Comparison of ENCODE assay signal across 8 cellular contexts in the genomic region with DNA sequence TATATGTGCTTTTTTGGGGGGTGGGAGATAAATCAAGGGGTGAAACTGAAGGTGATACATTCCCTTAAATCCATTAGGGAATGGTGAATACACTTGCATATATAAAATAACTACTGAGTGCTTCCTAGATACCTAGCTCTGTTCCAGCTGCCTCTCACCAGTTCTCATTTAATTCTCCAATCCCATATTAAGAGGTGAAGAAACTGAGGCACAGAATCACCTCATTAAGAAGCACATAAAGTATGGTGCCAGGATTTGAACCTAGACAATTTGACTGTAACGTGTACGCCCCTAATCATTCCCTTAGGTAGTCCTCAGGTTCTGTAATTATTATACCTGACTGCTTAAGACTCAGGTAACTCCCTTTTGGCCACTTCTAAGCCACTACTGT. TPM values are rescaled to one million over a fixed set of nuclear protein-coding genes. Genes with fewer than 3 reads are reported as not detected.
A peak's percentile ranks its signal among the peaks of the same experiment; 100 is the strongest.
DNase-seq lines count a peak whose midpoint lies in the region; ATAC-seq and TF ChIP-seq lines count a peak whose summit lies in the region.

No MANE protein-coding gene starts in this region.

- POLR2A ChIA-PET in activated CD8-positive, alpha-beta T cell treated with anti-CD3 and anti-CD28 coated beads, Interleukin-2, amount 10 ng/mL, durations not matched to agents 7 days and 5 days (lab: Charles Lee): interaction anchor here (1.1 to 3.0 kb wide), 12 partner anchors 11 to 233 kb away, joined by 3 to 17 read pairs (median 8); partner anchors contain the start of genes CFAP43, GSTO1 and SLK

- peaks cover 16% of the 10 kb centered on the region for H3K27me3 Mint-ChIP-seq in activated CD8-positive, alpha-beta T cell treated with anti-CD3 and anti-CD28 coated beads, Interleukin-2, amount 10 ng/mL, durations not matched to agents 7 days and 5 days (ENCODE audit: low read depth)
- no peaks in the 10 kb centered on the region for H3K27me3 Mint-ChIP-seq in stimulated activated memory B cell treated with anti-CD40 and anti-IgM and Interleukin-4, amounts not matched to agents 10 μg/mL and 1 μg/mL and 100 μg/mL, for 72 hours

- H3K4me1 ChIP-seq in iPS-18a (ENCODE audit: control insufficient read depth, low read depth, low read length): peaks cover 11% of the 10 kb centered on the region

- no peaks in the 10 kb centered on the region for H3K27me3 ChIP-seq in HL-60 (ENCODE audit: insufficient read depth, poor library complexity, severe bottlenecking)
- H3K27me3 ChIP-seq in iPS-18a (ENCODE audit: control insufficient read depth, insufficient read depth, low read length): no peaks in the 10 kb centered on the region

- DNase-seq in HL-60 (ENCODE audit: low read depth in 1 of 2, low spot score in 1 of 2) (no peak), cortex of kidney (lab: John Stamatoyannopoulos, UW) (no peak), NCI-H2227 (lab: John Stamatoyannopoulos, UW; ENCODE audit: unreplicated experiment) (no peak)
- no peak for DNase-seq in activated CD8-positive, alpha-beta T cell treated with anti-CD3 and anti-CD28 coated beads, Interleukin-2, amount 10 ng/mL, durations not matched to agents 7 days and 5 days

- no peaks in the 10 kb centered on the region for H3K9me3 ChIP-seq in iPS-18a (ENCODE audit: control insufficient read depth, low read depth, low read length)

- ATAC-seq in activated CD8-positive, alpha-beta T cell treated with anti-CD3 and anti-CD28 coated beads, Interleukin-2, amount 10 ng/mL, durations not matched to agents 7 days and 5 days: no peak
- ATAC-seq in stimulated activated memory B cell treated with anti-CD40 and anti-IgM and Interleukin-4, amounts not matched to agents 10 μg/mL and 1 μg/mL and 100 μg/mL, for 72 hours: no peak
- ATAC-seq in HG03159 (IDR thresholded peaks at IDR 0.05; ENCODE audit: unreplicated experiment) (no peak), HG03439 (IDR thresholded peaks at IDR 0.05; ENCODE audit: unreplicated experiment) (no peak)

- peaks cover 13% of the 10 kb centered on the region for H3K36me3 Mint-ChIP-seq in activated CD8-positive, alpha-beta T cell treated with anti-CD3 and anti-CD28 coated beads, Interleukin-2, amount 10 ng/mL, durations not matched to agents 7 days and 5 days (ENCODE audit: low read depth)
- H3K36me3 Mint-ChIP-seq in stimulated activated memory B cell treated with anti-CD40 and anti-IgM and Interleukin-4, amounts not matched to agents 10 μg/mL and 1 μg/mL and 100 μg/mL, for 72 hours: no peaks in the 10 kb centered on the region

- no peaks in the 10 kb centered on the region for H3K9me3 Mint-ChIP-seq in activated CD8-positive, alpha-beta T cell treated with anti-CD3 and anti-CD28 coated beads, Interleukin-2, amount 10 ng/mL, durations not matched to agents 7 days and 5 days (ENCODE audit: insufficient read depth)
- no peaks in the 10 kb centered on the region for H3K9me3 Mint-ChIP-seq in stimulated activated memory B cell treated with anti-CD40 and anti-IgM and Interleukin-4, amounts not matched to agents 10 μg/mL and 1 μg/mL and 100 μg/mL, for 72 hours

- H3K27ac Mint-ChIP-seq in activated CD8-positive, alpha-beta T cell treated with anti-CD3 and anti-CD28 coated beads, Interleukin-2, amount 10 ng/mL, durations not matched to agents 7 days and 5 days: peak overlapping the region; percentile 97
- H3K27ac Mint-ChIP-seq in stimulated activated memory B cell treated with anti-CD40 and anti-IgM and Interleukin-4, amounts not matched to agents 10 μg/mL and 1 μg/mL and 100 μg/mL, for 72 hours: peak overlapping the region; percentile 92

- H3K4me3 ChIP-seq in HL-60 (replicated peaks; ENCODE audit: insufficient read depth, low read length) (peak overlapping the region; percentile 42), iPS-18a (ENCODE audit: low read length) (peak overlapping the region; percentile 94)

- CTCF ChIA-PET in activated CD8-positive, alpha-beta T cell treated with anti-CD3 and anti-CD28 coated beads, Interleukin-2, amount 10 ng/mL, durations not matched to agents 7 days and 5 days (lab: Charles Lee): interaction anchor here (1.2 to 6.2 kb wide), 18 partner anchors 8 to 235 kb away, joined by 3 to 60 read pairs (median 11); partner anchors contain the start of genes GSTO1 and ITPRIP

- peak overlapping the region; percentile 98 for H3K27ac ChIP-seq in HL-60 (replicated peaks)
- H3K27ac ChIP-seq in iPS-18a (ENCODE audit: low read length): peak overlapping the region; percentile 99

- TF ChIP-seq CTCF in HL-60 (IDR thresholded peaks at IDR 0.05; ENCODE audit: insufficient read depth, low read length): no peak

- H3K4me1 Mint-ChIP-seq in activated CD8-positive, alpha-beta T cell treated with anti-CD3 and anti-CD28 coated beads, Interleukin-2, amount 10 ng/mL, durations not matched to agents 7 days and 5 days (ENCODE audit: low read depth): peaks cover 27% of the 10 kb centered on the region
- H3K4me1 Mint-ChIP-seq in stimulated activated memory B cell treated with anti-CD40 and anti-IgM and Interleukin-4, amounts not matched to agents 10 μg/mL and 1 μg/mL and 100 μg/mL, for 72 hours: peaks cover 14% of the 10 kb centered on the region

- peaks cover 3% of the 10 kb centered on the region for H3K36me3 ChIP-seq in iPS-18a (ENCODE audit: control insufficient read depth, low read depth, low read length)

- peak overlapping the region; percentile 93 for H3K4me3 Mint-ChIP-seq in activated CD8-positive, alpha-beta T cell treated with anti-CD3 and anti-CD28 coated beads, Interleukin-2, amount 10 ng/mL, durations not matched to agents 7 days and 5 days
- peak overlapping the region; percentile 92 for H3K4me3 Mint-ChIP-seq in stimulated activated memory B cell treated with anti-CD40 and anti-IgM and Interleukin-4, amounts not matched to agents 10 μg/mL and 1 μg/mL and 100 μg/mL, for 72 hours

- peak overlapping the region; percentile 100 for H3K9ac ChIP-seq in iPS-18a (ENCODE audit: low read length)

RNA-seq across cellular contexts. Expression of gene SFR1, which starts 1.5 kb away (rescaled TPM):
- total RNA-seq in activated CD8-positive, alpha-beta T cell treated with anti-CD3 and anti-CD28 coated beads, Interleukin-2, amount 10 ng/mL, durations not matched to agents 7 days and 5 days: 10 to 100 TPM; 13.0 to 14.9 TPM

RNA-seq across cellular contexts. Expression of gene COL17A1, which starts 34.8 kb away (rescaled TPM):
- total RNA-seq in activated CD8-positive, alpha-beta T cell treated with anti-CD3 and anti-CD28 coated beads, Interleukin-2, amount 10 ng/mL, durations not matched to agents 7 days and 5 days: not detected
